Comparison of ENCODE assay signal across 14 cellular contexts in the genomic region with DNA sequence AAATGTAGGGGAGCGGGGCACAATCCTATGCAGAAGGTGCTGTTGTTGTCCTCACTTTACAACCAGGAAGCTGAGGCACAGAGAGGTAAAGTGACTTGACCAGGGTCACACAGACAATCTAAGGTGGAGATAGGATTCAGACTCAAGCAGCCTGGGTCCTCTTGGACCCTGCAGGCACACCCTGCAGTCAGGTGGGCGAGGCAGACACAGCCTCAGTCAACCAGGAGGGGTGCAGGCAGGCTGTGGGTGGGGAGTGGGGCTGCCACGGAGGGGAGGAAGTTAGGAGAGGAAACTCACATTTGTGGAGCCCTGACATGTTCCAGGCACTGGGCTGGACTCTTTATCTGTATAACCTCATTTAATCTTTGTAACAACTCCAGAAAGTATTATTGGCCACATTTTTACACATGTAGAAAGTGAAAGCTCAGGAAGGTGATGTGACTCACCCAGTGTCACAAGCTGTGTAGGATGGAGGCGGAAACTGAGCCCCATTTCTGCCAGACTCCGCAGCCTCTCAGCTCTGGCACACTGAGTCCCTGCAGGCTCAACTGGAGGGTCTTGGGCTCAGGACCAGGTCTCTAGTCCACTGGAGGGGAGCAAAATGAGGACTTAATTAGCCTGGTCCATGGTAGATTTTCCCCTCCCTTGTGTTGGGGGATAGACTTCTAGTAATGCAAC. TPM values are rescaled to one million over a fixed set of nuclear protein-coding genes. Genes with fewer than 3 reads are reported as not detected.
A peak's percentile ranks its signal among the peaks of the same experiment; 100 is the strongest.
DNase-seq lines count a peak whose midpoint lies in the region; ATAC-seq and TF ChIP-seq lines count a peak whose summit lies in the region.
"Had no signal": no experiment of that assay in that cellular context is flagged by ENCODE, and none has a peak within 500 bp of the region (broad histone marks: within the 10 kb centered on the region; RNA-seq: fewer than 3 reads in every experiment).

No MANE protein-coding gene starts in this region.

- POLR2A ChIA-PET in T-cell (lab: Charles Lee): no interaction called here

- peak; percentile 48 to 77 (median 72) for ATAC-seq in T-cell (replicated peaks in 1 of 4)
- ATAC-seq in activated naive CD4-positive, alpha-beta T cell treated with anti-CD3 and anti-CD28 coated beads, Interleukin-2, amount 50 U/mL, for 72 hours: peak; percentile 95 to 97
- ATAC-seq in heart left ventricle: no peak
- ATAC-seq in HG03159 (IDR thresholded peaks at IDR 0.05; ENCODE audit: unreplicated experiment): no peak
- no peak for ATAC-seq in HG02610 (IDR thresholded peaks at IDR 0.05; ENCODE audit: unreplicated experiment)
- ATAC-seq: naive thymus-derived CD8-positive, alpha-beta T cell had no signal

- peaks cover 0 to 28% (median 2%) of the 10 kb centered on the region in 9 donors for H3K27me3 ChIP-seq in heart left ventricle
- H3K27me3 ChIP-seq: BLaER1 treated with 17β-estradiol and CSF1 and Interleukin-3, amounts not matched to agents 10 nM and 100 nM; vagina had no signal

- peaks cover 0 to 5% (median 0%) of the 10 kb centered on the region in 12 donors for H3K4me1 ChIP-seq in heart left ventricle
- H3K4me1 ChIP-seq: esophagus squamous epithelium, vagina had no signal

- CTCF ChIA-PET in T-cell (lab: Charles Lee): no interaction called here

- WGBS in heart left ventricle, 4 donors: 74 to 87% (median 79%) methylated on average over 5 of the region's 5 CpGs

- peaks cover 11 to 19% of the 10 kb centered on the region in 2 donors for H3K27me3 Mint-ChIP-seq in T-cell

- intact Hi-C loops in heart left ventricle (cut with DNase I): no loop called here

- H3K9me3 Mint-ChIP-seq in T-cell: peaks cover 5 to 6% (median 6%) of the 10 kb centered on the region in 3 donors
- H3K9me3 Mint-ChIP-seq in activated naive CD4-positive, alpha-beta T cell treated with anti-CD3 and anti-CD28 coated beads, Interleukin-2, amount 50 U/mL, for 72 hours: peaks cover 10 to 12% of the 10 kb centered on the region in 2 donors

- peak overlapping the region; percentile 48 to 73 for H3K27ac Mint-ChIP-seq in T-cell
- peak overlapping the region in 1 of 2 donors; percentile 75 for H3K27ac Mint-ChIP-seq in activated naive CD4-positive, alpha-beta T cell treated with anti-CD3 and anti-CD28 coated beads, Interleukin-2, amount 50 U/mL, for 72 hours

- no peak overlapping the region for H3K27ac ChIP-seq in heart left ventricle
- H3K27ac ChIP-seq: BLaER1 treated with 17β-estradiol and CSF1 and Interleukin-3, amounts not matched to agents 10 nM and 100 nM; esophagus squamous epithelium; vagina had no signal

- H3K36me3 Mint-ChIP-seq in T-cell: no peaks in the 10 kb centered on the region
- peaks cover 10% of the 10 kb centered on the region in 2 donors for H3K36me3 Mint-ChIP-seq in activated naive CD4-positive, alpha-beta T cell treated with anti-CD3 and anti-CD28 coated beads, Interleukin-2, amount 50 U/mL, for 72 hours
- H3K36me3 Mint-ChIP-seq: brain had no signal

- TF ChIP-seq CTCF in GM12865 (IDR thresholded peaks at IDR 0.05; ENCODE audit: insufficient read depth, low read depth, low read length, missing control alignments) (no peak), heart left ventricle (IDR thresholded peaks at IDR 0.05) (no peak)

- H3K36me3 ChIP-seq in heart left ventricle: no peaks in the 10 kb centered on the region
- H3K36me3 ChIP-seq: BLaER1 treated with 17β-estradiol and CSF1 and Interleukin-3, amounts not matched to agents 10 nM and 100 nM; esophagus squamous epithelium; vagina had no signal

- H3K4me1 Mint-ChIP-seq in T-cell: peaks cover 17 to 25% (median 19%) of the 10 kb centered on the region in 3 donors

- TF ChIP-seq POLR2A in heart left ventricle (IDR thresholded peaks at IDR 0.05): no peak

- H3K9me3 ChIP-seq in heart left ventricle: peaks cover 0 to 14% (median 2%) of the 10 kb centered on the region in 12 donors
- H3K9me3 ChIP-seq: vagina had no signal

- DNase-seq in GM12865 (ENCODE audit: low read depth): peak; percentile 42
- DNase-seq in T-cell: no peak
- DNase-seq in activated naive CD4-positive, alpha-beta T cell treated with anti-CD3 and anti-CD28 coated beads, Interleukin-2, amount 50 U/mL, for 72 hours (ENCODE audit: low spot score in 2 of 2): peak in 1 of 2 donors; percentile 32
- DNase-seq in stimulated activated CD4-positive, alpha-beta T cell treated with anti-CD3 and anti-CD28 coated beads, Interleukin-1b, Interleukin-23, amount 100 ng/mL, for 4 hours (ENCODE audit: low read depth in 2 of 2): peak; percentile 15 to 19
- no peak for DNase-seq in NCI-H1417 (lab: John Stamatoyannopoulos, UW)
- DNase-seq in heart left ventricle: no peak
- DNase-seq: esophagus squamous epithelium; naive thymus-derived CD8-positive, alpha-beta T cell; NCI-H187 treated with DMSO at 0.1 percent for 48 hours had no signal

- H3K4me3 Mint-ChIP-seq in T-cell: peak overlapping the region; percentile 31 to 62 (median 50)
- H3K4me3 Mint-ChIP-seq: brain had no signal

- no peak overlapping the region for H3K4me3 ChIP-seq in GM12865 (ENCODE audit: low read depth, low read length)
- H3K4me3 ChIP-seq in heart left ventricle: no peak overlapping the region
- H3K4me3 ChIP-seq: BLaER1 treated with 17β-estradiol and CSF1 and Interleukin-3, amounts not matched to agents 10 nM and 100 nM; esophagus squamous epithelium; vagina had no signal

RNA-seq across cellular contexts. Expression of gene CHGA, which starts 24.9 kb away (rescaled TPM):
- under 1 TPM in 1 of 5 donors, not detected in 4; 0.18 TPM for total RNA-seq in T-cell
- total RNA-seq in activated naive CD4-positive, alpha-beta T cell treated with anti-CD3 and anti-CD28 coated beads, Interleukin-2, amount 50 U/mL, for 72 hours: not detected
- total RNA-seq in heart left ventricle: not detected
- polyA plus RNA-seq in heart left ventricle: under 1 TPM; 0.07 to 0.19 TPM
- total RNA-seq: naive thymus-derived CD8-positive, alpha-beta T cell had no signal

Comparison
In these comparisons a context has a peak if more than half of its experiments do, and no peak if none do; other contexts are left out.
1. DNase-seq: peak in GM12865 (single experiment) and stimulated activated CD4-positive, alpha-beta T cell treated with anti-CD3 and anti-CD28 coated beads, Interleukin-1b, Interleukin-23, amount 100 ng/mL, for 4 hours (2 of 2); none in T-cell (0 of 34), NCI-H1417 (0 of 3) and heart left ventricle (0 of 5).
2. ATAC-seq: peak in T-cell (4 of 4) and activated naive CD4-positive, alpha-beta T cell treated with anti-CD3 and anti-CD28 coated beads, Interleukin-2, amount 50 U/mL, for 72 hours (2 of 2); none in heart left ventricle (0 of 4), HG03159 (single experiment) and HG02610 (single experiment).